9 cellular contexts compared by ENCODE assay signal in genomic region chr20:2109425-2110210, GRCh38. TPM values are rescaled to one million over a fixed set of nuclear protein-coding genes. Genes with fewer than 3 reads are reported as not detected.
DNase-seq lines count a peak whose midpoint lies in the region; FAIRE-seq and TF ChIP-seq lines count a peak whose summit lies in the region.
"Had no signal": no experiment of that assay in that cellular context is flagged by ENCODE, and none has a peak within 500 bp of the region (broad histone marks: within the 10 kb centered on the region; RNA-seq: fewer than 3 reads in every experiment).

No MANE protein-coding gene starts in this region.

- H3K18ac ChIP-seq in mesenchymal stem cell (ENCODE audit: low read depth in 1 of 2, low read length in 2 of 2): peak overlapping the region in 1 of 2 experiments; percentile 18

- H3K27me3 ChIP-seq in breast epithelium (no peaks in the 10 kb centered on the region), mesenchymal stem cell (ENCODE audit: control insufficient read depth in 1 of 2, insufficient read depth in 1 of 2, low read length in 2 of 2) (no peaks in the 10 kb centered on the region), uterus (no peaks in the 10 kb centered on the region)
- H3K27me3 ChIP-seq: right lobe of liver had no signal

- no peak overlapping the region for H2BK12ac ChIP-seq in mesenchymal stem cell (ENCODE audit: low read length in 2 of 2)

- intact Hi-C loops in MCF 10A (cut with micrococcal nuclease) (loop anchor here (5.0 to 10.0 kb wide), 3 partner anchors 45 to 635 kb away; no protein-coding TSS in a partner anchor), breast epithelium (cut with DNase I; ENCODE audit: low total_unique reads) (no loop called here), uterus (cut with DNase I; ENCODE audit: low total_unique reads) (no loop called here)

- no peak overlapping the region for H3K23ac ChIP-seq in mesenchymal stem cell (ENCODE audit: low read length in 2 of 2)

- WGBS in mesenchymal stem cell: 59% methylated on average over 5 of the region's 6 CpGs

- H3K4me3 Mint-ChIP-seq in MCF 10A (ENCODE audit: unreplicated experiment): peak overlapping the region; percentile 0

- H3K4me2 ChIP-seq in mesenchymal stem cell (ENCODE audit: low read length, poor library complexity, severe bottlenecking): no peak overlapping the region

- no peak overlapping the region for H3K4ac ChIP-seq in mesenchymal stem cell (ENCODE audit: low read depth in 1 of 2, low read length in 2 of 2)

- peak overlapping the region; percentile 10 for H3K27ac Mint-ChIP-seq in MCF 10A (ENCODE audit: low read depth, unreplicated experiment)

- no peak overlapping the region for H2AK5ac ChIP-seq in mesenchymal stem cell (ENCODE audit: low read length, severe bottlenecking)

- peaks cover 48% of the 10 kb centered on the region for H3K4me1 Mint-ChIP-seq in MCF 10A (ENCODE audit: insufficient read depth, unreplicated experiment)

- TF ChIP-seq CTCF in MCF 10A (IDR thresholded peaks at IDR 0.05; ENCODE audit: unreplicated experiment) (no peak), breast epithelium (IDR thresholded peaks at IDR 0.05) (no peak), uterus (IDR thresholded peaks at IDR 0.05) (no peak)

- peaks cover 33% of the 10 kb centered on the region for H3K36me3 Mint-ChIP-seq in MCF 10A (ENCODE audit: insufficient read depth, unreplicated experiment)

- FAIRE-seq in GM19239 (lab: Jason Lieb, UNC): no peak

- peaks cover 16% of the 10 kb centered on the region for H3K79me1 ChIP-seq in mesenchymal stem cell (replicated peaks; ENCODE audit: low read length, poor library complexity, severe bottlenecking)

- no peaks in the 10 kb centered on the region for H3K9me3 Mint-ChIP-seq in MCF 10A (ENCODE audit: unreplicated experiment)

- H2BK120ac ChIP-seq in mesenchymal stem cell (ENCODE audit: low read depth, low read length): peak overlapping the region; percentile 39

- POLR2A ChIA-PET in MCF 10A (lab: Yijun Ruan, JAX): interaction anchor here (0.6 to 3.0 kb wide), 14 partner anchors 9 to 948 kb away, joined by 3 to 13 read pairs (median 3); no protein-coding TSS in a partner anchor

- no peak overlapping the region for H4K91ac ChIP-seq in mesenchymal stem cell (ENCODE audit: low read length)

- no peak overlapping the region for H4K8ac ChIP-seq in mesenchymal stem cell (ENCODE audit: low read length)

- H3K14ac ChIP-seq in mesenchymal stem cell (ENCODE audit: low read length in 2 of 2): no peak overlapping the region

- H3K36me3 ChIP-seq in breast epithelium: no peaks in the 10 kb centered on the region
- H3K36me3 ChIP-seq in mesenchymal stem cell (ENCODE audit: control insufficient read depth in 1 of 2, insufficient read depth in 2 of 2, low read depth in 1 of 2, low read length in 2 of 2): peaks cover 16 to 25% of the 10 kb centered on the region in 2 experiments
- no peaks in the 10 kb centered on the region for H3K36me3 ChIP-seq in uterus

- no peaks in the 10 kb centered on the region for H3K9me3 ChIP-seq in breast epithelium
- no peaks in the 10 kb centered on the region for H3K9me3 ChIP-seq in mesenchymal stem cell (ENCODE audit: control insufficient read depth, low read length)
- H3K9me3 ChIP-seq in uterus: no peaks in the 10 kb centered on the region
- H3K9me3 ChIP-seq: right lobe of liver had no signal

- H3K4me1 ChIP-seq in breast epithelium (peaks cover 0 to 18% of the 10 kb centered on the region in 2 donors), mesenchymal stem cell (ENCODE audit: control insufficient read depth, insufficient read depth, low read depth, low read length) (peaks cover 9% of the 10 kb centered on the region), uterus (peaks cover 17 to 34% of the 10 kb centered on the region in 2 donors)

- H3K4me3 ChIP-seq in breast epithelium: no peak overlapping the region
- no peak overlapping the region for H3K4me3 ChIP-seq in mesenchymal stem cell (ENCODE audit: insufficient read depth in 1 of 2, low read depth in 1 of 2, low read length in 2 of 2)
- no peak overlapping the region for H3K4me3 ChIP-seq in uterus
- H3K4me3 ChIP-seq: right lobe of liver had no signal

- no peak overlapping the region for H2BK15ac ChIP-seq in mesenchymal stem cell (ENCODE audit: low read depth, poor library complexity, severe bottlenecking)

- TF ChIP-seq POLR2A in breast epithelium (IDR thresholded peaks at IDR 0.05) (no peak), uterus (IDR thresholded peaks at IDR 0.05) (no peak)

- no TSS peak for BruUV-seq in MCF 10A (replicated peaks; lab: Mats Ljungman, UMichigan)

- CTCF ChIA-PET in MCF 10A (lab: Yijun Ruan, JAX): interaction anchor here (0.6 to 2.5 kb wide), 5 partner anchors 13 to 63 kb away, joined by 3 to 9 read pairs (median 3); no protein-coding TSS in a partner anchor

- H3K27ac ChIP-seq in breast epithelium: peak overlapping the region in 1 of 2 donors; percentile 17
- peak overlapping the region; percentile 70 for H3K27ac ChIP-seq in epithelial cell of prostate
- peak overlapping the region; percentile 62 for H3K27ac ChIP-seq in mesenchymal stem cell (ENCODE audit: low read length, poor library complexity, severe bottlenecking)
- H3K27ac ChIP-seq in uterus: peak overlapping the region; percentile 53 to 65
- H3K27ac ChIP-seq: right lobe of liver had no signal

- H2BK5ac ChIP-seq in mesenchymal stem cell (ENCODE audit: low read depth, low read length, poor library complexity, severe bottlenecking): no peak overlapping the region

- H2AFZ ChIP-seq in mesenchymal stem cell (ENCODE audit: low read depth, low read length): no peak overlapping the region

- peak overlapping the region; percentile 8 for H3K9ac ChIP-seq in mesenchymal stem cell (ENCODE audit: low read length)

- peak; percentile 36 for DNase-seq in MCF 10A (ENCODE audit: unreplicated experiment)
- no peak for DNase-seq in breast epithelium (ENCODE audit: low spot score in 2 of 2)
- no peak for DNase-seq in epithelial cell of prostate (ENCODE audit: low read depth, low spot score)
- DNase-seq in mesenchymal stem cell: peak; percentile 76
- DNase-seq in uterus: peak in 1 of 2 donors; percentile 32
- no peak for DNase-seq in 8988T
- DNase-seq in activated naive CD4-positive, alpha-beta T cell (lab: John Stamatoyannopoulos, UW): no peak
- no peak for DNase-seq in GM19239 (ENCODE audit: insufficient read length, low spot score)
- DNase-seq: right lobe of liver had no signal

- H3K27me3 Mint-ChIP-seq in MCF 10A (ENCODE audit: insufficient read depth, unreplicated experiment): no peaks in the 10 kb centered on the region

RNA-seq across cellular contexts. Expression of gene STK35, which starts 8.0 kb away (rescaled TPM):
- total RNA-seq in MCF 10A (2022): 18.2 and 21.3 TPM in 2 replicates
- total RNA-seq in breast epithelium: 10 to 100 TPM; 15.2 to 26.3 (median 16.7) TPM
- polyA plus RNA-seq in mesenchymal stem cell (2013, experiment 1 of 2): 11.0 TPM
- 10.8 TPM for polyA plus RNA-seq in mesenchymal stem cell (2013, experiment 2 of 2)
- 10 to 100 TPM; 10.2 to 28.0 (median 17.5) TPM for total RNA-seq in uterus

Comparison
In these comparisons a context has a peak if more than half of its experiments do, and no peak if none do; other contexts are left out.
1. DNase-seq: peak in MCF 10A (single experiment) and mesenchymal stem cell (single experiment); none in breast epithelium (0 of 2), epithelial cell of prostate (single experiment), 8988T (single experiment), activated naive CD4-positive, alpha-beta T cell (0 of 4) and GM19239 (single experiment).